Comparison of ENCODE assay signal across 17 cellular contexts in the genomic region with DNA sequence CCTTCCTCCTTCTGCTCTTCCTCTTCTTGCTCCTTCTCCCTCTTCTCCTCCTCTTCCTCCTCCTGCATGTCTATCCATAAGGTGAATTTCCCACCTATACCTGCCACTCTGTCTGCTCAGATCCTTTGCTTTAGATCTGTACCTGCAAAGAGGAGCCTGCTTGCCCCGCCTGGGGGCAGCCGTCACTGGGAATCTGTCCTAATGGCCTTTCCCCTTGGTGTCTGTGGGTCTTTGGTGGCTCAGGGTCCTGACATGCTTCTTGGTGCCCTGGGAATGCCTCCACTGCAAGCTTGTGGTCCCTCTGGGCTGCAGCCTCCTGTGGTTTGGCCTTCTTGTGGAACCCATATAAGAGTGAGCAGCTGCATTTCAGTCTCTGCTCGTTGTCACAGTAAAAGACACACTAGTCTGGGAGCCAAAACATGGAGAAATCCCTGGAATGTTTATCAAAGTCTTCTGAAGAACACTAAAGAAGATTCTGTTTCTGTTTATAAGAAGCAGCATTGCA.
"Had no signal": no experiment of that assay in that cellular context is flagged by ENCODE, and none has a peak within 500 bp of the region (broad histone marks: within the 10 kb centered on the region; RNA-seq: fewer than 3 reads in every experiment).

No MANE protein-coding gene starts in this region.

- H3K4me3 Mint-ChIP-seq: activated CD4-positive, alpha-beta T cell treated with anti-CD3 and anti-CD28 coated beads, Interleukin-2, amount 10 ng/mL, durations not matched to agents 24 days and 14 days; activated CD8-positive, alpha-beta T cell treated with anti-CD3 and anti-CD28 coated beads for 36 hours; activated naive CD8-positive, alpha-beta T cell treated with anti-CD3 and anti-CD28 coated beads for 36 hours; dendritic cell treated with granulocyte-macrophage colony-stimulating factor and Interleukin-4, amounts not matched to agents 40 ng/mL and 50 ng/mL, for 4 days; mesothelial cell of epicardium; natural killer cell treated with Interleukin-12 subunit alpha and Interleukin-12 subunit beta and Interleukin-15 and Interleukin-18, amount 100 ng/mL, for 72 hours had no signal

- H3K9me3 Mint-ChIP-seq: activated CD4-positive, alpha-beta T cell treated with anti-CD3 and anti-CD28 coated beads, Interleukin-2, amount 10 ng/mL, durations not matched to agents 24 days and 14 days; activated CD8-positive, alpha-beta T cell treated with anti-CD3 and anti-CD28 coated beads for 36 hours; activated naive CD8-positive, alpha-beta T cell treated with anti-CD3 and anti-CD28 coated beads for 36 hours; dendritic cell treated with granulocyte-macrophage colony-stimulating factor and Interleukin-4, amounts not matched to agents 40 ng/mL and 50 ng/mL, for 4 days; mesothelial cell of epicardium; natural killer cell treated with Interleukin-12 subunit alpha and Interleukin-12 subunit beta and Interleukin-15 and Interleukin-18, amount 100 ng/mL, for 72 hours had no signal

- DNase-seq: activated CD4-positive, alpha-beta T cell treated with anti-CD3 and anti-CD28 coated beads, Interleukin-2, amount 10 ng/mL, durations not matched to agents 24 days and 14 days; activated CD8-positive, alpha-beta T cell treated with anti-CD3 and anti-CD28 coated beads for 36 hours; activated naive CD4-positive, alpha-beta T cell; activated naive CD8-positive, alpha-beta T cell treated with anti-CD3 and anti-CD28 coated beads for 36 hours; amygdala; cerebellar nuclear complex; effector CD8-positive, alpha-beta T cell; foreskin keratinocyte; stimulated activated CD4-positive, alpha-beta T cell treated with anti-CD3 and anti-CD28 coated beads, Interleukin-4, amount 100 ng/mL, for 4 hours; stimulated activated naive CD8-positive, alpha-beta T cell treated with anti-CD3 and anti-CD28 coated beads, Interleukin-15, Interleukin-2, amounts not matched to agents 100 U/mL and 50 U/mL, for 24 hours; thyroid gland had no signal

- H3K36me3 Mint-ChIP-seq: activated naive CD8-positive, alpha-beta T cell treated with anti-CD3 and anti-CD28 coated beads for 36 hours; mesothelial cell of epicardium; natural killer cell treated with Interleukin-12 subunit alpha and Interleukin-12 subunit beta and Interleukin-15 and Interleukin-18, amount 100 ng/mL, for 72 hours had no signal

- ATAC-seq: activated CD4-positive, CD25-positive, alpha-beta regulatory T cell treated with anti-CD3 and anti-CD28 coated beads, Interleukin-2, amount 50 U/mL, for 24 hours; activated CD8-positive, alpha-beta T cell treated with anti-CD3 and anti-CD28 coated beads for 36 hours; foreskin keratinocyte; left lobe of liver; natural killer cell treated with Interleukin-12 subunit alpha and Interleukin-12 subunit beta and Interleukin-15 and Interleukin-18, amount 100 ng/mL, for 72 hours; SK-N-SH treated with all-trans-retinoic acid at 6 μM for 48 hours; stimulated activated naive CD8-positive, alpha-beta T cell treated with anti-CD3 and anti-CD28 coated beads, Interleukin-15, Interleukin-2, amounts not matched to agents 100 U/mL and 50 U/mL, for 24 hours had no signal

- H3K27me3 Mint-ChIP-seq: activated CD8-positive, alpha-beta T cell treated with anti-CD3 and anti-CD28 coated beads for 36 hours had no signal

- H3K4me1 Mint-ChIP-seq: activated CD4-positive, alpha-beta T cell treated with anti-CD3 and anti-CD28 coated beads, Interleukin-2, amount 10 ng/mL, durations not matched to agents 24 days and 14 days; activated naive CD8-positive, alpha-beta T cell treated with anti-CD3 and anti-CD28 coated beads for 36 hours; mesothelial cell of epicardium had no signal

- H3K27ac Mint-ChIP-seq: activated CD4-positive, alpha-beta T cell treated with anti-CD3 and anti-CD28 coated beads, Interleukin-2, amount 10 ng/mL, durations not matched to agents 24 days and 14 days; activated CD8-positive, alpha-beta T cell treated with anti-CD3 and anti-CD28 coated beads for 36 hours; activated naive CD8-positive, alpha-beta T cell treated with anti-CD3 and anti-CD28 coated beads for 36 hours; dendritic cell treated with granulocyte-macrophage colony-stimulating factor and Interleukin-4, amounts not matched to agents 40 ng/mL and 50 ng/mL, for 4 days; mesothelial cell of epicardium; natural killer cell treated with Interleukin-12 subunit alpha and Interleukin-12 subunit beta and Interleukin-15 and Interleukin-18, amount 100 ng/mL, for 72 hours had no signal
